Comparison of ENCODE assay signal across 19 cellular contexts in genomic region chr1:30185809-30186208, GRCh38.
DNase-seq lines count a peak whose midpoint lies in the region; ATAC-seq and TF ChIP-seq lines count a peak whose summit lies in the region.
"Had no signal": no experiment of that assay in that cellular context is flagged by ENCODE, and none has a peak within 500 bp of the region (broad histone marks: within the 10 kb centered on the region; RNA-seq: fewer than 3 reads in every experiment).

No MANE protein-coding gene starts in this region.

- no peak overlapping the region for H3K23ac ChIP-seq in trophoblast cell (ENCODE audit: low read length)

- no peaks in the 10 kb centered on the region for H3K9me3 Mint-ChIP-seq in activated CD4-positive, alpha-beta T cell treated with anti-CD3 and anti-CD28 coated beads, Interleukin-2, amount 10 ng/mL, durations not matched to agents 7 days and 5 days
- H3K9me3 Mint-ChIP-seq: CD4-positive, alpha-beta T cell; GM23338 had no signal

- no peak overlapping the region for H2AFZ ChIP-seq in trophoblast cell (ENCODE audit: insufficient read depth, low read length, poor library complexity)
- H2AFZ ChIP-seq: GM23338 had no signal

- H3K27ac Mint-ChIP-seq in activated CD4-positive, alpha-beta T cell treated with anti-CD3 and anti-CD28 coated beads, Interleukin-2, amount 10 ng/mL, durations not matched to agents 7 days and 5 days, result no peak overlapping the region
- H3K27ac Mint-ChIP-seq: CD4-positive, alpha-beta T cell; GM23338 had no signal

- TF ChIP-seq CTCF in lung (IDR thresholded peaks at IDR 0.05; ENCODE audit: control extremely low read depth, extremely low read depth), result no peak

- ATAC-seq in lung (ENCODE audit: insufficient read depth, low FRiP score), result no peak
- no peak for ATAC-seq in HG02763 (IDR thresholded peaks at IDR 0.05; ENCODE audit: unreplicated experiment)
- ATAC-seq: A549, GM23338 had no signal

- no peak overlapping the region for H3K14ac ChIP-seq in trophoblast cell (ENCODE audit: low read length)

- no peak overlapping the region for H3K4me3 Mint-ChIP-seq in activated CD4-positive, alpha-beta T cell treated with anti-CD3 and anti-CD28 coated beads, Interleukin-2, amount 10 ng/mL, durations not matched to agents 7 days and 5 days
- H3K4me3 Mint-ChIP-seq: CD4-positive, alpha-beta T cell; GM23338 had no signal

- POLR2A ChIA-PET in activated CD4-positive, alpha-beta T cell treated with anti-CD3 and anti-CD28 coated beads, Interleukin-2, amount 10 ng/mL, durations not matched to agents 7 days and 5 days (lab: Charles Lee), result no interaction called here

- H3K27me3 Mint-ChIP-seq in activated CD4-positive, alpha-beta T cell treated with anti-CD3 and anti-CD28 coated beads, Interleukin-2, amount 10 ng/mL, durations not matched to agents 7 days and 5 days, result no peaks in the 10 kb centered on the region

- no peak overlapping the region for H2BK12ac ChIP-seq in trophoblast cell (ENCODE audit: low read length)

- H3K36me3 ChIP-seq in lung (ENCODE audit: control insufficient read depth in 2 of 2, insufficient read depth in 2 of 2, low read length in 2 of 2) (no peaks in the 10 kb centered on the region), trophoblast cell (ENCODE audit: control insufficient read depth in 1 of 2, insufficient read depth in 2 of 2, low read length in 2 of 2) (no peaks in the 10 kb centered on the region)

- no peaks in the 10 kb centered on the region for H3K27me3 ChIP-seq in lung (ENCODE audit: control insufficient read depth, insufficient read depth)
- no peaks in the 10 kb centered on the region for H3K27me3 ChIP-seq in trophoblast cell (ENCODE audit: insufficient read depth, low read length)

- H4K12ac ChIP-seq in trophoblast cell (ENCODE audit: low read depth, low read length), result no peak overlapping the region

- no peak overlapping the region for H4K8ac ChIP-seq in trophoblast cell (ENCODE audit: low read depth, low read length)

- no peak overlapping the region for H3K4ac ChIP-seq in trophoblast cell (ENCODE audit: low read depth, low read length)

- no peaks in the 10 kb centered on the region for H3K36me3 Mint-ChIP-seq in activated CD4-positive, alpha-beta T cell treated with anti-CD3 and anti-CD28 coated beads, Interleukin-2, amount 10 ng/mL, durations not matched to agents 7 days and 5 days (ENCODE audit: low read depth)

- peaks cover 5% of the 10 kb centered on the region for H3K4me1 Mint-ChIP-seq in activated CD4-positive, alpha-beta T cell treated with anti-CD3 and anti-CD28 coated beads, Interleukin-2, amount 10 ng/mL, durations not matched to agents 7 days and 5 days
- H3K4me1 Mint-ChIP-seq: GM23338 had no signal

- H3K9ac ChIP-seq in trophoblast cell (ENCODE audit: low read length), result peak overlapping the region; percentile 12

- no peak overlapping the region for H3K18ac ChIP-seq in trophoblast cell (ENCODE audit: low read length)

- CTCF ChIA-PET in activated CD4-positive, alpha-beta T cell treated with anti-CD3 and anti-CD28 coated beads, Interleukin-2, amount 10 ng/mL, durations not matched to agents 7 days and 5 days (lab: Charles Lee), result no interaction called here

- no peak overlapping the region for H2BK120ac ChIP-seq in trophoblast cell (ENCODE audit: insufficient read depth, low read length, poor library complexity)

- H3K27ac ChIP-seq in lung (ENCODE audit: low read depth in 1 of 2, low read length in 1 of 2) (no peak overlapping the region), trophoblast cell (ENCODE audit: low read depth, low read length) (no peak overlapping the region)
- H3K27ac ChIP-seq: 22Rv1, A549, C4-2B, HL-60 had no signal

- no peak overlapping the region for H3K4me2 ChIP-seq in trophoblast cell (ENCODE audit: low read length)
- H3K4me2 ChIP-seq: A549, GM23338 had no signal

- no peak overlapping the region for H4K91ac ChIP-seq in trophoblast cell (ENCODE audit: low read depth, low read length)

- no peak overlapping the region for H3K4me3 ChIP-seq in lung
- H3K4me3 ChIP-seq in trophoblast cell (ENCODE audit: low read depth, low read length), result no peak overlapping the region
- H3K4me3 ChIP-seq: A549, GM23338 had no signal

- peak; percentile 23 for DNase-seq in NCI-H2227 (lab: John Stamatoyannopoulos, UW; ENCODE audit: unreplicated experiment)
- DNase-seq in NCI-H2227 treated with DMSO at 0.1 percent for 48 hours (lab: John Stamatoyannopoulos, UW), result no peak
- peak; percentile 17 for DNase-seq in lung (ENCODE audit: low spot score)
- DNase-seq in trophoblast cell, result no peak
- DNase-seq in SHP77 (lab: John Stamatoyannopoulos, UW), result no peak
- no peak for DNase-seq in activated CD4-positive, alpha-beta T cell treated with anti-CD3 and anti-CD28 coated beads, Interleukin-2, amount 10 ng/mL, durations not matched to agents 7 days and 5 days
- DNase-seq: AML-193; Caco-2; CD4-positive, alpha-beta T cell; DMS153; DMS79; GDM1; HCEC 1CT had no signal

- H3K79me2 ChIP-seq in trophoblast cell (ENCODE audit: control insufficient read depth, insufficient read depth, low read length, poor library complexity), result no peaks in the 10 kb centered on the region

- no peak overlapping the region for H2AK5ac ChIP-seq in trophoblast cell (ENCODE audit: low read length)

- no peaks in the 10 kb centered on the region for H3K79me1 ChIP-seq in trophoblast cell (ENCODE audit: low read length)

- H3K9me3 ChIP-seq in lung (ENCODE audit: control insufficient read depth in 2 of 2, insufficient read depth in 1 of 2, low read length in 1 of 2) (no peaks in the 10 kb centered on the region), trophoblast cell (ENCODE audit: insufficient read depth, low read depth, low read length) (peaks cover 4% of the 10 kb centered on the region)
- H3K9me3 ChIP-seq: A549, Caco-2 had no signal

- no peak overlapping the region for H2BK5ac ChIP-seq in trophoblast cell (ENCODE audit: low read depth, low read length, poor library complexity)

- 58 to 65% methylated on average over 6 of the region's 6 CpGs for WGBS in lung, 2 donors
- WGBS in trophoblast cell (ENCODE audit: extremely low coverage, insufficient coverage, insufficient read length), result no CpG with 5 or more reads among the region's 6 CpGs

- no peaks in the 10 kb centered on the region for H3K4me1 ChIP-seq in lung (ENCODE audit: control insufficient read depth in 2 of 2, insufficient read depth in 2 of 2, low read length in 2 of 2)
- H3K4me1 ChIP-seq in trophoblast cell (ENCODE audit: control insufficient read depth in 1 of 2, insufficient read depth in 2 of 2, low read length in 2 of 2), result no peaks in the 10 kb centered on the region
- H3K4me1 ChIP-seq: A549, Caco-2 had no signal

Comparison
In these comparisons a context has a peak if more than half of its experiments do, and no peak if none do; other contexts are left out.
1. DNase-seq: peak in NCI-H2227 (single experiment) and lung (single experiment); none in NCI-H2227 treated with DMSO at 0.1 percent for 48 hours (single experiment), trophoblast cell (0 of 2), SHP77 (0 of 2) and activated CD4-positive, alpha-beta T cell treated with anti-CD3 and anti-CD28 coated beads, Interleukin-2, amount 10 ng/mL, durations not matched to agents 7 days and 5 days (single experiment).